10 cellular contexts compared by ENCODE assay signal in the genomic region with DNA sequence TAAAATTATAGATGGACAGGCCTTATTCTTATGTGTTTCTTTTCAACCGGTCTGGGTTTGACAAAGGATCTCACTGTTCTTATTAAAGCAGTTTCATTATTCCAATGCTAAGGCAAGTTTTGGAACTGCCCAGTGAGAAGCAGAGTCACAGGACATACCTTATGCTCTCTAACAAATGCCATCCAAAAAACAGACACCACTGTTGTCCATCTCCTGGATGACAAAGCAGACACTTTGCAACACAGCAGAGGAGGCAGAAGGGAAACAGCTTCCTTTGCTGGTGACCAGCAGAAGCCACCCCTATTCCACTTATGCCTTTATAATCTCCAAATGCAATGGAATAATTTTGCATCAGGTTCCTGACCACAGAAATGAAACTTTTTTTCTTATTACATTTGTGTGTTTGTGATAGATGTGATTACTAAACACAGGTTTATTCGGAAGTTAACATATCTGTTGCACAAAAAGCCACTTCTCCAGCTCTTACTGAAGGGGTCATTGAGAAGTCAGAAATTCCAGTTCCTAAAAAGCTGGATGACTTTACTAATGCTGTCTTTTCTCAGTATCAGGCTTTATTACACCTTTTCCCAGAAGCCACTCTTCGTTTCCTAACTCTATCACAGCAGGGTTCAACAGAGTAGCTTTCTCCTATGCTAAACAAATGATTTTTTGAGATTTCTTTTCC.
DNase-seq lines count a peak whose midpoint lies in the region; ATAC-seq, FAIRE-seq and TF ChIP-seq lines count a peak whose summit lies in the region.
"Had no signal": no experiment of that assay in that cellular context is flagged by ENCODE, and none has a peak within 500 bp of the region (broad histone marks: within the 10 kb centered on the region; RNA-seq: fewer than 3 reads in every experiment).

No MANE protein-coding gene starts in this region.

- ATAC-seq in T-helper 17 cell (no peak), HG03280 (IDR thresholded peaks at IDR 0.05; ENCODE audit: unreplicated experiment) (no peak), GM19455 (IDR thresholded peaks at IDR 0.05; ENCODE audit: unreplicated experiment) (no peak)
- ATAC-seq in stimulated activated memory B cell treated with anti-CD40 and anti-IgM and Interleukin-4, amounts not matched to agents 10 μg/mL and 1 μg/mL and 100 μg/mL, for 72 hours = no peak

- H3K9me3 ChIP-seq in T-helper 17 cell (ENCODE audit: control insufficient read depth, low read length, poor library complexity, severe bottlenecking) (peaks cover 3% of the 10 kb centered on the region), endocrine pancreas (ENCODE audit: control insufficient read depth, low read length) (no peaks in the 10 kb centered on the region)

- H3K9me3 Mint-ChIP-seq in stimulated activated memory B cell treated with anti-CD40 and anti-IgM and Interleukin-4, amounts not matched to agents 10 μg/mL and 1 μg/mL and 100 μg/mL, for 72 hours = peaks cover 3% of the 10 kb centered on the region

- peak; percentile 61 for FAIRE-seq in GM12891 (lab: Jason Lieb, UNC)
- FAIRE-seq: keratinocyte had no signal

- peak overlapping the region; percentile 38 for H3K4me3 ChIP-seq in endocrine pancreas (ENCODE audit: control insufficient read depth, insufficient read depth, low read length)
- H3K4me3 ChIP-seq: SK-N-MC had no signal

- H3K4me1 Mint-ChIP-seq in T-helper 17 cell = peaks cover 48% of the 10 kb centered on the region
- H3K4me1 Mint-ChIP-seq in stimulated activated memory B cell treated with anti-CD40 and anti-IgM and Interleukin-4, amounts not matched to agents 10 μg/mL and 1 μg/mL and 100 μg/mL, for 72 hours = peaks cover 44% of the 10 kb centered on the region

- H3K4me1 ChIP-seq in endocrine pancreas (ENCODE audit: control insufficient read depth, insufficient read depth, low read length) = peaks cover 28% of the 10 kb centered on the region

- no peaks in the 10 kb centered on the region for H3K27me3 ChIP-seq in endocrine pancreas (ENCODE audit: control insufficient read depth, insufficient read depth, low read length)

- no peaks in the 10 kb centered on the region for H3K36me3 ChIP-seq in endocrine pancreas (ENCODE audit: control insufficient read depth, insufficient read depth, low read length)

- TF ChIP-seq POLR2A in GM12891 (IDR thresholded peaks at IDR 0.05; ENCODE audit: low read depth, low read length) = no peak

- peak overlapping the region; percentile 90 for H3K27ac Mint-ChIP-seq in T-helper 17 cell
- H3K27ac Mint-ChIP-seq in stimulated activated memory B cell treated with anti-CD40 and anti-IgM and Interleukin-4, amounts not matched to agents 10 μg/mL and 1 μg/mL and 100 μg/mL, for 72 hours = peak overlapping the region; percentile 25

- no peak overlapping the region for H3K9ac ChIP-seq in endocrine pancreas (ENCODE audit: control insufficient read depth, insufficient read depth, low read length)

- peaks cover 5% of the 10 kb centered on the region for H3K36me3 Mint-ChIP-seq in T-helper 17 cell (ENCODE audit: low read depth)
- no peaks in the 10 kb centered on the region for H3K36me3 Mint-ChIP-seq in stimulated activated memory B cell treated with anti-CD40 and anti-IgM and Interleukin-4, amounts not matched to agents 10 μg/mL and 1 μg/mL and 100 μg/mL, for 72 hours

- peak overlapping the region; percentile 85 for H3K4me3 Mint-ChIP-seq in T-helper 17 cell
- no peak overlapping the region for H3K4me3 Mint-ChIP-seq in stimulated activated memory B cell treated with anti-CD40 and anti-IgM and Interleukin-4, amounts not matched to agents 10 μg/mL and 1 μg/mL and 100 μg/mL, for 72 hours

- H3K27me3 Mint-ChIP-seq in T-helper 17 cell = no peaks in the 10 kb centered on the region
- H3K27me3 Mint-ChIP-seq in stimulated activated memory B cell treated with anti-CD40 and anti-IgM and Interleukin-4, amounts not matched to agents 10 μg/mL and 1 μg/mL and 100 μg/mL, for 72 hours = no peaks in the 10 kb centered on the region

- DNase-seq in GM12891 (ENCODE audit: insufficient read length, low spot score) = no peak
- no peak for DNase-seq in T-helper 17 cell
- no peak for DNase-seq in AG08396 (ENCODE audit: low spot score)
- DNase-seq: NCI-H2227 treated with DMSO at 0.1 percent for 48 hours had no signal

TF ChIP-seq in GM12891, 5 proteins besides CTCF, POLR2A, EP300 and RAD21:
- TF ChIP-seq PAX5 (IDR thresholded peaks at IDR 0.05; ENCODE audit: insufficient read depth, low read length, severe bottlenecking) (no peak), SPI1 (IDR thresholded peaks at IDR 0.05; ENCODE audit: low read depth, low read length) (no peak), TAF1 (IDR thresholded peaks at IDR 0.05; ENCODE audit: low read depth, low read length) (no peak), POLR2AphosphoS5 (IDR thresholded peaks at IDR 0.05; ENCODE audit: low read depth, low read length) (no peak), POU2F2 (IDR thresholded peaks at IDR 0.05; ENCODE audit: low read depth, low read length) (no peak)
TF ChIP-seq in GM12891: peak in this region for 0.
